Comparison of ENCODE assay signal across 15 cellular contexts in genomic region chr18:48843162-48843561, GRCh38.
DNase-seq lines count a peak whose midpoint lies in the region; ATAC-seq and TF ChIP-seq lines count a peak whose summit lies in the region.
"Had no signal": no experiment of that assay in that cellular context is flagged by ENCODE, and none has a peak within 500 bp of the region (broad histone marks: within the 10 kb centered on the region; RNA-seq: fewer than 3 reads in every experiment).

No MANE protein-coding gene starts in this region.

- H3K4me1 ChIP-seq in right lobe of liver (no peaks in the 10 kb centered on the region), breast epithelium (peaks cover 0 to 6% of the 10 kb centered on the region in 2 donors)

- no peak for TF ChIP-seq POLR2A in right lobe of liver (IDR thresholded peaks at IDR 0.05)
- TF ChIP-seq POLR2A in breast epithelium (IDR thresholded peaks at IDR 0.05): no peak

- no CpG with 5 or more reads among the region's 8 CpGs for WGBS in right lobe of liver (ENCODE audit: insufficient coverage, low coverage, low lambda C conversion rate, missing lambda C conversion rate)

- no peaks in the 10 kb centered on the region for H3K27me3 Mint-ChIP-seq in activated CD8-positive, alpha-beta memory T cell treated with anti-CD3 and anti-CD28 coated beads, Interleukin-2, amount 10 ng/mL, durations not matched to agents 7 days and 5 days
- H3K27me3 Mint-ChIP-seq in activated CD8-positive, alpha-beta T cell treated with anti-CD3 and anti-CD28 coated beads for 36 hours: no peaks in the 10 kb centered on the region
- no peaks in the 10 kb centered on the region for H3K27me3 Mint-ChIP-seq in stimulated activated naive CD8-positive, alpha-beta T cell treated with anti-CD3 and anti-CD28 coated beads, Interleukin-15, amount 100 ng/mL, for 72 hours
- H3K27me3 Mint-ChIP-seq: activated B cell treated with CpG ODN at 0.5 μM for 24 hours had no signal

- ATAC-seq in activated CD8-positive, alpha-beta memory T cell treated with anti-CD3 and anti-CD28 coated beads, Interleukin-2, amount 10 ng/mL, durations not matched to agents 7 days and 5 days: no peak
- peak; percentile 9 for ATAC-seq in activated CD8-positive, alpha-beta T cell treated with anti-CD3 and anti-CD28 coated beads for 36 hours
- ATAC-seq in right lobe of liver: peak in 1 of 4 donors; percentile 4
- peak; percentile 3 for ATAC-seq in stimulated activated naive CD8-positive, alpha-beta T cell treated with anti-CD3 and anti-CD28 coated beads, Interleukin-15, amount 100 ng/mL, for 72 hours

- H3K27me3 ChIP-seq in right lobe of liver (no peaks in the 10 kb centered on the region), breast epithelium (no peaks in the 10 kb centered on the region)

- no peaks in the 10 kb centered on the region for H3K9me3 ChIP-seq in right lobe of liver
- no peaks in the 10 kb centered on the region for H3K9me3 ChIP-seq in breast epithelium

- H3K27ac Mint-ChIP-seq in activated CD8-positive, alpha-beta memory T cell treated with anti-CD3 and anti-CD28 coated beads, Interleukin-2, amount 10 ng/mL, durations not matched to agents 7 days and 5 days: peak overlapping the region; percentile 88
- H3K27ac Mint-ChIP-seq in activated CD8-positive, alpha-beta T cell treated with anti-CD3 and anti-CD28 coated beads for 36 hours: peak overlapping the region; percentile 46
- peak overlapping the region in 1 of 2 donors; percentile 28 for H3K27ac Mint-ChIP-seq in stimulated activated naive CD8-positive, alpha-beta T cell treated with anti-CD3 and anti-CD28 coated beads, Interleukin-15, amount 100 ng/mL, for 72 hours
- H3K27ac Mint-ChIP-seq: activated B cell treated with CpG ODN at 0.5 μM for 24 hours; dendritic cell treated with granulocyte-macrophage colony-stimulating factor and Interleukin-4, amounts not matched to agents 40 ng/mL and 50 ng/mL, for 4 days had no signal

- no peak overlapping the region for H3K4me3 Mint-ChIP-seq in activated CD8-positive, alpha-beta memory T cell treated with anti-CD3 and anti-CD28 coated beads, Interleukin-2, amount 10 ng/mL, durations not matched to agents 7 days and 5 days
- no peak overlapping the region for H3K4me3 Mint-ChIP-seq in activated CD8-positive, alpha-beta T cell treated with anti-CD3 and anti-CD28 coated beads for 36 hours
- H3K4me3 Mint-ChIP-seq in stimulated activated naive CD8-positive, alpha-beta T cell treated with anti-CD3 and anti-CD28 coated beads, Interleukin-15, amount 100 ng/mL, for 72 hours: no peak overlapping the region
- H3K4me3 Mint-ChIP-seq: activated B cell treated with CpG ODN at 0.5 μM for 24 hours; dendritic cell treated with granulocyte-macrophage colony-stimulating factor and Interleukin-4, amounts not matched to agents 40 ng/mL and 50 ng/mL, for 4 days had no signal

- peaks cover 5% of the 10 kb centered on the region for H3K9me3 Mint-ChIP-seq in activated CD8-positive, alpha-beta memory T cell treated with anti-CD3 and anti-CD28 coated beads, Interleukin-2, amount 10 ng/mL, durations not matched to agents 7 days and 5 days (ENCODE audit: low read depth)
- no peaks in the 10 kb centered on the region for H3K9me3 Mint-ChIP-seq in activated CD8-positive, alpha-beta T cell treated with anti-CD3 and anti-CD28 coated beads for 36 hours
- peaks cover 10 to 18% of the 10 kb centered on the region in 2 donors for H3K9me3 Mint-ChIP-seq in stimulated activated naive CD8-positive, alpha-beta T cell treated with anti-CD3 and anti-CD28 coated beads, Interleukin-15, amount 100 ng/mL, for 72 hours
- H3K9me3 Mint-ChIP-seq: activated B cell treated with CpG ODN at 0.5 μM for 24 hours; dendritic cell treated with granulocyte-macrophage colony-stimulating factor and Interleukin-4, amounts not matched to agents 40 ng/mL and 50 ng/mL, for 4 days had no signal

- H3K4me3 ChIP-seq in right lobe of liver (no peak overlapping the region), breast epithelium (no peak overlapping the region)
- H3K4me3 ChIP-seq: lung had no signal

- no peaks in the 10 kb centered on the region for H3K36me3 ChIP-seq in right lobe of liver
- no peaks in the 10 kb centered on the region for H3K36me3 ChIP-seq in breast epithelium

- H3K36me3 Mint-ChIP-seq in activated CD8-positive, alpha-beta memory T cell treated with anti-CD3 and anti-CD28 coated beads, Interleukin-2, amount 10 ng/mL, durations not matched to agents 7 days and 5 days: no peaks in the 10 kb centered on the region
- H3K36me3 Mint-ChIP-seq in activated CD8-positive, alpha-beta T cell treated with anti-CD3 and anti-CD28 coated beads for 36 hours (ENCODE audit: low read depth): no peaks in the 10 kb centered on the region

- H3K27ac ChIP-seq in right lobe of liver (peak overlapping the region; percentile 6 to 45 (median 36)), breast epithelium (peak overlapping the region in 1 of 2 donors; percentile 54)

- CTCF ChIA-PET in activated CD8-positive, alpha-beta memory T cell treated with anti-CD3 and anti-CD28 coated beads, Interleukin-2, amount 10 ng/mL, durations not matched to agents 7 days and 5 days (lab: Charles Lee): interaction anchor here (0.7 to 2.3 kb wide), 3 partner anchors 10 to 29 kb away, joined by 3 to 7 read pairs (median 4); no protein-coding TSS in a partner anchor
- CTCF ChIA-PET in activated CD8-positive, alpha-beta T cell treated with anti-CD3 and anti-CD28 coated beads for 36 hours (lab: Charles Lee): interaction anchor here (3.0 kb wide), 1 partner anchor 9 kb away, joined by 10 read pairs; no protein-coding TSS in a partner anchor

- no peak for DNase-seq in activated CD8-positive, alpha-beta memory T cell treated with anti-CD3 and anti-CD28 coated beads, Interleukin-2, amount 10 ng/mL, durations not matched to agents 7 days and 5 days
- no peak for DNase-seq in activated CD8-positive, alpha-beta memory T cell treated with anti-CD3 and anti-CD28 coated beads, Interleukin-2, amount 50 U/mL, for 4 hours
- no peak for DNase-seq in activated CD8-positive, alpha-beta T cell treated with anti-CD3 and anti-CD28 coated beads for 36 hours
- DNase-seq in right lobe of liver (peak in 1 of 3 donors; percentile 39), cerebellum (ENCODE audit: low spot score) (no peak), RKO (ENCODE audit: low spot score) (no peak), breast epithelium (ENCODE audit: low spot score in 2 of 2) (no peak)
- no peak for DNase-seq in stimulated activated naive CD8-positive, alpha-beta T cell treated with anti-CD3 and anti-CD28 coated beads, Interleukin-15, amount 100 ng/mL, for 72 hours
- DNase-seq: activated B cell treated with CpG ODN at 0.5 μM for 24 hours; activated naive CD4-positive, alpha-beta T cell treated with anti-CD3 and anti-CD28 coated beads, Interleukin-2, amount 50 U/mL, for 16 hours; EL; MM.1S; NCI-H226 had no signal

- intact Hi-C loops in activated CD8-positive, alpha-beta T cell treated with anti-CD3 and anti-CD28 coated beads for 36 hours (cut with micrococcal nuclease): no loop called here
- intact Hi-C loops in right lobe of liver (cut with DNase I): no loop called here
- intact Hi-C loops in breast epithelium (cut with DNase I; ENCODE audit: low total_unique reads): no loop called here

- no peak for TF ChIP-seq CTCF in activated CD8-positive, alpha-beta T cell treated with anti-CD3 and anti-CD28 coated beads for 36 hours (IDR thresholded peaks at IDR 0.05)
- TF ChIP-seq CTCF in right lobe of liver (IDR thresholded peaks at IDR 0.05): no peak
- no peak for TF ChIP-seq CTCF in breast epithelium (IDR thresholded peaks at IDR 0.05)

- peaks cover 61% of the 10 kb centered on the region for H3K4me1 Mint-ChIP-seq in activated CD8-positive, alpha-beta memory T cell treated with anti-CD3 and anti-CD28 coated beads, Interleukin-2, amount 10 ng/mL, durations not matched to agents 7 days and 5 days
- peaks cover 64% of the 10 kb centered on the region for H3K4me1 Mint-ChIP-seq in activated CD8-positive, alpha-beta T cell treated with anti-CD3 and anti-CD28 coated beads for 36 hours (ENCODE audit: low read depth)
- H3K4me1 Mint-ChIP-seq in stimulated activated naive CD8-positive, alpha-beta T cell treated with anti-CD3 and anti-CD28 coated beads, Interleukin-15, amount 100 ng/mL, for 72 hours: peaks cover 72% of the 10 kb centered on the region

- POLR2A ChIA-PET in activated CD8-positive, alpha-beta T cell treated with anti-CD3 and anti-CD28 coated beads for 36 hours (lab: Charles Lee): interaction anchor here (0.6 to 2.3 kb wide), 3 partner anchors 8 to 324 kb away, joined by 3 to 10 read pairs (median 6); no protein-coding TSS in a partner anchor
